ENCODE assay signal across 1 cellular context in the genomic region with DNA sequence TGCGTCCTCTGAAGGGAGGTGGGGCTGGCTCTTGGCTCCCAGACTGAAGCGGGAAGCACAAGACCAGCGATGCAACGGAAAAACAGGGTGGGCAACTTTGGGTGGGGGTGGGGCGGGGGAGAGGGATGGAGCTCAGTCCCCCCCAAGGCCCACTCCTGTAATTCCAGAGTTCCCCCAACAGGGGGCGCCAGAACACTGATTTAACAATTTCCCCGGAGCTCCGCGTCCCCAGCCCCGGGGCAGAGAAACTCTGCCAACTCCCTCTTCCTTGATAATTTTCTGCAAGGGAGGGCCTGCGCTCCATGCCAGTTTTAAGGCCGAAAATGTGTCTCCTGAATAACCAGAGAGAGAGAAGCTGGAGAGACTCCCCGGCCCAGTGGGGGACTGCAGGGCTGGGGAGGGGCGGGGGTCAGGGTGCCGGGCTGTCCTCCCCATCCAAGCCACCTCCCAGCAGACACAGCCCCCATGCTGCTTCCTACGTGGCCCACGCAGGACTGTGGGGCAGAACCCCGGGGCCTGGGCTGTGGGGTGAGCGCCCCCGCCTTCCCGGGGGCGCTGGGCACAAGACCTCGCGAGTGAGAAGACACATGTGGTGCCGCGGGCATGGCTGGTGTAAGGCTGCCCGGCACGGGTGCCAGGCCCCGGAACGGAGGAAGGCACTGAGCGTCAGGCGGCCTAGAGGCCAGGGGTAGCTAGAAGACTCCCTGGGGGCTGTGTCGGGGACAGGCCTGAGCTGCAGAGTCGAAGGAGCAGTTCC.
TF ChIP-seq lines count a peak whose summit lies in the region.

No MANE protein-coding gene starts in this region.

TF ChIP-seq in HEK293T, 16 proteins besides CTCF, POLR2A, EP300 and RAD21 (continued from another document):
- TF ChIP-seq NFRKB (IDR thresholded peaks at IDR 0.05) (no peak), FOXM1 (IDR thresholded peaks at IDR 0.05; ENCODE audit: borderline replicate concordance) (no peak), ARNT (IDR thresholded peaks at IDR 0.05) (no peak), FOXA1 (IDR thresholded peaks at IDR 0.05) (no peak), L3MBTL2 (conservative IDR thresholded peaks at IDR 0.05) (no peak), CTBP1 (IDR thresholded peaks at IDR 0.05; ENCODE audit: borderline replicate concordance) (no peak)
TF ChIP-seq in HEK293T: peak in this region for 0.
